ENCODE assay signal across 8 cellular contexts in the genomic region with DNA sequence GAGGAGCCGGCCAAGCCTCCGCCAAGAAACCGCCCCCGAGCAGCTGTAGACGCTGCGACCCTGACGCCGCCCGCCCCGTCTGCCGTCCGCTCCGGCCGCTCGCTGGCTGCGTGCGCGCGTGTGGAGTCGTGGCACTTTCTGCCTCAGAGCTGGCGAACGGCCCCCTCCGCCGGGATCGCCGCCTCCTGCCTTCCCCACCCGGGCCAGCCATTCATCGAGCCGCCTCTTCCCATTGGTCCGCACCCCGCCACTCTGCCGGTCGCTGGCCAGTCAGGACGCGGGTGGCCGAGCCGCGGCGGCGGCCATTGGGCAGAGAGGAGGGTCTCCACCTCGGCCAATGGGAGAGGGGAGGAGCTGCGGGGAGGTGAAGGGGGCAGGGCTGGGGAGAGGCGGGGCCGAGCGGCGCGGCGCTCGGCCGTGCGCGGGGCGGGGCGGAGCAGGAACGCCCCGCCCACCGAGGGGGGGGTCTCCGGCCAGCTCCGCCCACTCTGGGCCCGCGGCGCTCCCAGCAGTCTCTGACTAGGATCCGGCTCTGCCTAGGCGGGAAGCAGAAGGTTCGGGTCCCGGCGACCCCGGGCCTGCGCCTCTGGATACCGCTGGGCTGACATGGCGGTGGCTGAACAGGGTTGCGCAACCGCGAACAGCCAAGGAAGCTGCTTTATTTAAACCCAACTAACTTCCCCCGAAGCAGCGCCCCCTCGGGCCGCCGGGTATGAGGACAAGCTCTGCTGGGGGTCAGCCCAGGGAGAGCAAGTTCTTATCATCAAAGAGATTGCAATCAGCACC. TPM values are rescaled to one million over a fixed set of nuclear protein-coding genes. Genes with fewer than 3 reads are reported as not detected.
DNase-seq lines count a peak whose midpoint lies in the region; ATAC-seq, FAIRE-seq and TF ChIP-seq lines count a peak whose summit lies in the region.

A gene with protein sequence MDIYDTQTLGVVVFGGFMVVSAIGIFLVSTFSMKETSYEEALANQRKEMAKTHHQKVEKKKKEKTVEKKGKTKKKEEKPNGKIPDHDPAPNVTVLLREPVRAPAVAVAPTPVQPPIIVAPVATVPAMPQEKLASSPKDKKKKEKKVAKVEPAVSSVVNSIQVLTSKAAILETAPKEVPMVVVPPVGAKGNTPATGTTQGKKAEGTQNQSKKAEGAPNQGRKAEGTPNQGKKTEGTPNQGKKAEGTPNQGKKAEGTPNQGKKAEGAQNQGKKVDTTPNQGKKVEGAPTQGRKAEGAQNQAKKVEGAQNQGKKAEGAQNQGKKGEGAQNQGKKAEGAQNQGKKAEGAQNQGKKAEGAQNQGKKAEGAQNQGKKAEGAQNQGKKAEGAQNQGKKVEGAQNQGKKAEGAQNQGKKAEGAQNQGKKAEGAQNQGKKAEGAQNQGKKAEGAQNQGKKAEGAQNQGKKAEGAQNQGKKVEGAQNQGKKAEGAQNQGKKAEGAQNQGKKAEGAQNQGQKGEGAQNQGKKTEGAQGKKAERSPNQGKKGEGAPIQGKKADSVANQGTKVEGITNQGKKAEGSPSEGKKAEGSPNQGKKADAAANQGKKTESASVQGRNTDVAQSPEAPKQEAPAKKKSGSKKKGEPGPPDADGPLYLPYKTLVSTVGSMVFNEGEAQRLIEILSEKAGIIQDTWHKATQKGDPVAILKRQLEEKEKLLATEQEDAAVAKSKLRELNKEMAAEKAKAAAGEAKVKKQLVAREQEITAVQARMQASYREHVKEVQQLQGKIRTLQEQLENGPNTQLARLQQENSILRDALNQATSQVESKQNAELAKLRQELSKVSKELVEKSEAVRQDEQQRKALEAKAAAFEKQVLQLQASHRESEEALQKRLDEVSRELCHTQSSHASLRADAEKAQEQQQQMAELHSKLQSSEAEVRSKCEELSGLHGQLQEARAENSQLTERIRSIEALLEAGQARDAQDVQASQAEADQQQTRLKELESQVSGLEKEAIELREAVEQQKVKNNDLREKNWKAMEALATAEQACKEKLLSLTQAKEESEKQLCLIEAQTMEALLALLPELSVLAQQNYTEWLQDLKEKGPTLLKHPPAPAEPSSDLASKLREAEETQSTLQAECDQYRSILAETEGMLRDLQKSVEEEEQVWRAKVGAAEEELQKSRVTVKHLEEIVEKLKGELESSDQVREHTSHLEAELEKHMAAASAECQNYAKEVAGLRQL (N-terminal part only) (minus strand): TSS at position 140 of the 786 bp plus-strand sequence. CDS start 21,735 bp downstream, outside the sequence.

- H3K4me3 ChIP-seq in WI38 (ENCODE audit: low read depth, low read length) (peak within 1 kb of the TSS; percentile 73), bronchial epithelial cell (ENCODE audit: low read depth, low read length) (peak within 1 kb of the TSS; percentile 91), smooth muscle cell (peak within 1 kb of the TSS; percentile 98)

- DNase-seq in AG08396 (ENCODE audit: low spot score) (peak; percentile 98), NCI-H2227 (lab: John Stamatoyannopoulos, UW; ENCODE audit: unreplicated experiment) (peak; percentile 98), bronchial epithelial cell (ENCODE audit: low read depth) (peak; percentile 88), iPS-NIHi11 (ENCODE audit: low spot score) (peak; percentile 95), smooth muscle cell (lab: John Stamatoyannopoulos, UW; ENCODE audit: unreplicated experiment) (peak; percentile 92)

- H3K79me2 ChIP-seq in smooth muscle cell (ENCODE audit: low read depth) = peaks cover 40% of the 10 kb centered on the region

- H3K36me3 ChIP-seq in bronchial epithelial cell (ENCODE audit: control insufficient read depth, insufficient read depth, low read length) (peaks cover 3% of the 10 kb centered on the region), smooth muscle cell (ENCODE audit: low read depth) (peaks cover 4% of the 10 kb centered on the region)

- H3K27me3 ChIP-seq in bronchial epithelial cell (ENCODE audit: control insufficient read depth, insufficient read depth, low read length) (peaks cover 22% of the 10 kb centered on the region), smooth muscle cell (ENCODE audit: low read depth) (no peaks in the 10 kb centered on the region)

- 2% methylated on average over 61 of the region's 79 CpGs for WGBS in smooth muscle cell (ENCODE audit: low lambda C conversion rate)

- H3K4me2 ChIP-seq in smooth muscle cell = peak within 1 kb of the TSS; percentile 81

- H3K4me1 ChIP-seq in smooth muscle cell (ENCODE audit: low read depth) = peaks cover 13% of the 10 kb centered on the region

- H3K27ac ChIP-seq in smooth muscle cell (ENCODE audit: low read depth) = peak within 1 kb of the TSS; percentile 87

- peak within 1 kb of the TSS; percentile 89 for H2AFZ ChIP-seq in smooth muscle cell (ENCODE audit: low read depth)

- no peak for FAIRE-seq in bronchial epithelial cell (lab: Jason Lieb, UNC)

- TF ChIP-seq CTCF in WI38 (IDR thresholded peaks at IDR 0.05; ENCODE audit: low read depth, low read length) = peak; percentile 69
- peak; percentile 75 for TF ChIP-seq CTCF in bronchial epithelial cell (IDR thresholded peaks at IDR 0.05; ENCODE audit: insufficient read depth, low read length, severe bottlenecking)
- peak; percentile 62 for TF ChIP-seq CTCF in smooth muscle cell (IDR thresholded peaks at IDR 0.05; ENCODE audit: borderline replicate concordance, insufficient read depth, poor library complexity, severe bottlenecking)

- H3F3A ChIP-seq in smooth muscle cell (ENCODE audit: low read depth) = peaks cover 13% of the 10 kb centered on the region

- ATAC-seq in GM18907 (IDR thresholded peaks at IDR 0.05; ENCODE audit: unreplicated experiment) (peak; percentile 93), HG03159 (IDR thresholded peaks at IDR 0.05; ENCODE audit: unreplicated experiment) (peak; percentile 89)

- H4K20me1 ChIP-seq in smooth muscle cell (ENCODE audit: low read depth) = peaks cover 38% of the 10 kb centered on the region

- H3K9ac ChIP-seq in smooth muscle cell (ENCODE audit: low read depth) = peak within 1 kb of the TSS; percentile 87

- H3K9me3 ChIP-seq in smooth muscle cell (replicated peaks; ENCODE audit: low read depth) = no peaks in the 10 kb centered on the region

RNA-seq across cellular contexts. Expression of the gene that starts here (rescaled TPM):
- total RNA-seq in bronchial epithelial cell (65.0 and 97.5 TPM in 2 replicates), smooth muscle cell (142 and 180 TPM in 2 replicates)
- polyA plus RNA-seq in smooth muscle cell = 224 and 226 TPM in 2 replicates

Comparison
In these comparisons a context has a peak if more than half of its experiments do, and no peak if none do; other contexts are left out.
1. Peak in every context shown above with its lines: DNase-seq, ATAC-seq, H3K4me3 ChIP-seq and H3K27ac ChIP-seq.